8 cellular contexts compared by ENCODE assay signal in the genomic region with DNA sequence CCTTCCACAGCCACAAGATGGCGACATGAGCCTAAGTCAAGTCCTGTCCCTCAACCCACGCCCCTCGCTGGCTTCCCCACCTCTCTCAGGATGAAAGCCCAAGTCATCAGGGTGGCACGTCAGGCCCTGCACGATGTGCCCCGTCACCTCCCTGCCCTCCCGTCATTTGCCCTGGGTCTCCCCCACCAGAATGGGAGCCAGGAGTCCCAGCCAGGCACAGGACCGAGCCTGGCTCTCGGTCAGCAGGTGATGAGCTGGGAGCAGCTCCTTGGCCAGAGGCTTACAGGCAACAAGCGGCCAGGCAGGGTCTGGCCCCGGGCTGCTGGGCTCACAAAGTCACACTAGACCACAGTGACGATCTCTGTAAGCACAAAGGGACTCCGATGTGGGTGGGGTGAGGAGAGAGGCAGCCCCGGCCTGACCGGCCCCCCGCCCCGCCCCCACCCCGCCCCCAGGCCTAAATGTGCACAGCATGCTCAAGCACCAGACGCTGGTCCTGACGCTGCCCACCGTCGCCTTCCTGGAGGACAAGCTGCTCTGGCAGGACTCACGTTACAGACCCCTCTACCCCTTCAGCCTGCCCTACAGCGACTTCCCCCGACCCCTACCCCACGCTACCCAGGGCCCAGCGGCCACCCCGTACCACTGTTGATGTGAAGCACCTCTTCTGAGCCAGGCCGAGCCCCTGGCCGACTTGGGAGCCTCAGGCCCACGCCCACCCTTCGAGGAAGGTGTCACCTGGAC. TPM values are rescaled to one million over a fixed set of nuclear protein-coding genes. Genes with fewer than 3 reads are reported as not detected.
DNase-seq lines count a peak whose midpoint lies in the region; ATAC-seq and TF ChIP-seq lines count a peak whose summit lies in the region.

No MANE protein-coding gene starts in this region.

- H3K27ac Mint-ChIP-seq in endothelial cell (ENCODE audit: unreplicated experiment) = no peak overlapping the region

- H3K4me3 Mint-ChIP-seq in endothelial cell (ENCODE audit: unreplicated experiment) = no peak overlapping the region

- TF ChIP-seq CTCF in endothelial cell (IDR thresholded peaks at IDR 0.05; ENCODE audit: unreplicated experiment) = peak; percentile 82

- peaks cover 9% of the 10 kb centered on the region for H3K27me3 Mint-ChIP-seq in endothelial cell (ENCODE audit: unreplicated experiment)

- no peaks in the 10 kb centered on the region for H3K9me3 Mint-ChIP-seq in endothelial cell (ENCODE audit: unreplicated experiment)

- peaks cover 27% of the 10 kb centered on the region for H3K36me3 Mint-ChIP-seq in endothelial cell (ENCODE audit: low read depth, unreplicated experiment)

- no peaks in the 10 kb centered on the region for H3K4me1 Mint-ChIP-seq in endothelial cell (ENCODE audit: unreplicated experiment)

- no peak for ATAC-seq in HG02571 (IDR thresholded peaks at IDR 0.05; ENCODE audit: unreplicated experiment)

- DNase-seq in C1 segment of cervical spinal cord (lab: John Stamatoyannopoulos, UW) (peak in 10 of 14 donors; percentile 1 to 27 (median 12)), HS-27A (ENCODE audit: low read depth) (peak; percentile 60), NOMO-1 treated with DMSO at 0.1 percent for 48 hours (lab: John Stamatoyannopoulos, UW; ENCODE audit: unreplicated experiment) (peak; percentile 71), endothelial cell (ENCODE audit: low spot score) (peak; percentile 93), middle frontal gyrus (ENCODE audit: extremely low spot score, low spot score) (peak; percentile 54)
- peak; percentile 92 for DNase-seq in activated CD8-positive, alpha-beta memory T cell treated with anti-CD3 and anti-CD28 coated beads for 24 hours
- DNase-seq in stimulated activated CD8-positive, alpha-beta memory T cell treated with anti-CD3 and anti-CD28 coated beads, Interleukin-4, amount 100 ng/mL, for 24 hours (ENCODE audit: low read depth) = peak; percentile 83

RNA-seq across cellular contexts. Expression of gene MRPL4, which starts 7.3 kb away (rescaled TPM):
- 51.3 TPM for total RNA-seq in endothelial cell (ENCODE audit: unreplicated experiment)

RNA-seq across cellular contexts. Expression of gene ICAM1, which starts 11.6 kb away (rescaled TPM):
- total RNA-seq in endothelial cell (ENCODE audit: unreplicated experiment) = 7.2 TPM

RNA-seq across cellular contexts. Expression of gene ICAM4, which starts 27.4 kb away (rescaled TPM):
- 0.36 TPM for total RNA-seq in endothelial cell (ENCODE audit: unreplicated experiment)

RNA-seq across cellular contexts. Expression of gene S1PR2, which starts 28.2 kb away (rescaled TPM):
- total RNA-seq in endothelial cell (ENCODE audit: unreplicated experiment) = 9.3 TPM

RNA-seq across cellular contexts. Expression of gene ICAM5, which starts 30.4 kb away (rescaled TPM):
- not detected for total RNA-seq in endothelial cell (ENCODE audit: unreplicated experiment)

Comparison
In these comparisons a context has a peak if more than half of its experiments do, and no peak if none do; other contexts are left out.
1. DNase-seq: peak in every context shown above with its lines; median percentile 93 in endothelial cell; 92 in activated CD8-positive, alpha-beta memory T cell treated with anti-CD3 and anti-CD28 coated beads for 24 hours; 83 in stimulated activated CD8-positive, alpha-beta memory T cell treated with anti-CD3 and anti-CD28 coated beads, Interleukin-4, amount 100 ng/mL, for 24 hours; 71 in NOMO-1 treated with DMSO at 0.1 percent for 48 hours; 60 in HS-27A; 54 in middle frontal gyrus; 12 in C1 segment of cervical spinal cord.